Comparison of ENCODE assay signal across 8 cellular contexts in genomic region chr5:173891367-173891766, GRCh38. TPM values are rescaled to one million over a fixed set of nuclear protein-coding genes. Genes with fewer than 3 reads are reported as not detected.
A peak's percentile ranks its signal among the peaks of the same experiment; 100 is the strongest.
DNase-seq lines count a peak whose midpoint lies in the region; ATAC-seq lines count a peak whose summit lies in the region.

No MANE protein-coding gene starts in this region.

- H3K18ac ChIP-seq in trophoblast cell (ENCODE audit: low read length), result no peak overlapping the region

- no peak overlapping the region for H2AFZ ChIP-seq in trophoblast cell (ENCODE audit: insufficient read depth, low read length, poor library complexity)

- no peak overlapping the region for H3K14ac ChIP-seq in trophoblast cell (ENCODE audit: low read length)

- H3K27me3 Mint-ChIP-seq in CD8-positive, alpha-beta memory T cell, result no peaks in the 10 kb centered on the region

- no peak overlapping the region for H3K9ac ChIP-seq in trophoblast cell (ENCODE audit: low read length)

- CTCF ChIA-PET in CD8-positive, alpha-beta memory T cell (lab: Charles Lee), result interaction anchor here (2.4 to 2.7 kb wide), 2 partner anchors 81 to 276 kb away, joined by 7 to 11 read pairs; no protein-coding TSS in a partner anchor

- peak overlapping the region; percentile 65 to 100 (median 78) for H3K4me3 Mint-ChIP-seq in CD8-positive, alpha-beta memory T cell

- peaks cover 64 to 88% (median 87%) of the 10 kb centered on the region in 3 donors for H3K4me1 Mint-ChIP-seq in CD8-positive, alpha-beta memory T cell

- no CpG with 5 or more reads among the region's 2 CpGs for WGBS in trophoblast cell (ENCODE audit: extremely low coverage, insufficient coverage, insufficient read length)

- H4K91ac ChIP-seq in trophoblast cell (ENCODE audit: low read depth, low read length), result no peak overlapping the region

- H3K4me1 ChIP-seq in CD8-positive, alpha-beta memory T cell (ENCODE audit: insufficient read depth, low read length), result peaks cover 43% of the 10 kb centered on the region
- peaks cover 4 to 7% of the 10 kb centered on the region in 2 experiments for H3K4me1 ChIP-seq in trophoblast cell (ENCODE audit: control insufficient read depth in 1 of 2, insufficient read depth in 2 of 2, low read length in 2 of 2)

- POLR2A ChIA-PET in CD8-positive, alpha-beta memory T cell (lab: Charles Lee), result no interaction called here

- no peak overlapping the region for H3K4ac ChIP-seq in trophoblast cell (ENCODE audit: low read depth, low read length)

- no peak overlapping the region for H2BK5ac ChIP-seq in trophoblast cell (ENCODE audit: low read depth, low read length, poor library complexity)

- H3K79me2 ChIP-seq in trophoblast cell (ENCODE audit: control insufficient read depth, insufficient read depth, low read length, poor library complexity), result peaks cover 12% of the 10 kb centered on the region

- no peak overlapping the region for H3K23ac ChIP-seq in trophoblast cell (ENCODE audit: low read length)

- no peak overlapping the region for H2AK5ac ChIP-seq in trophoblast cell (ENCODE audit: low read length)

- peak overlapping the region in 2 of 8 donors; percentile 8 to 38 for H3K27ac Mint-ChIP-seq in CD8-positive, alpha-beta memory T cell

- H3K9me3 Mint-ChIP-seq in CD8-positive, alpha-beta memory T cell, result no peaks in the 10 kb centered on the region

- no peak overlapping the region for H2BK12ac ChIP-seq in trophoblast cell (ENCODE audit: low read length)

- no peaks in the 10 kb centered on the region for H3K36me3 ChIP-seq in CD8-positive, alpha-beta memory T cell (ENCODE audit: insufficient read depth, low read length)
- peaks cover 3 to 6% of the 10 kb centered on the region in 2 experiments for H3K36me3 ChIP-seq in trophoblast cell (ENCODE audit: control insufficient read depth in 1 of 2, insufficient read depth in 2 of 2, low read length in 2 of 2)

- no peak for ATAC-seq in GM21528 (IDR thresholded peaks at IDR 0.05; ENCODE audit: low FRiP score, unreplicated experiment)
- no peak for ATAC-seq in HG03280 (IDR thresholded peaks at IDR 0.05; ENCODE audit: unreplicated experiment)

- DNase-seq in CD8-positive, alpha-beta memory T cell, result no peak
- DNase-seq in RPMI8226 (peak; percentile 29), epithelial cell of prostate (ENCODE audit: low read depth, low spot score) (no peak), trophoblast cell (no peak), middle frontal gyrus (ENCODE audit: extremely low spot score, low spot score) (no peak), NCI-H1417 (lab: John Stamatoyannopoulos, UW) (no peak)

- peaks cover 8% of the 10 kb centered on the region for H3K79me1 ChIP-seq in trophoblast cell (ENCODE audit: low read length)

- H4K12ac ChIP-seq in trophoblast cell (ENCODE audit: low read depth, low read length), result no peak overlapping the region

- H3K9me3 ChIP-seq in CD8-positive, alpha-beta memory T cell (ENCODE audit: low read length), result no peaks in the 10 kb centered on the region
- H3K9me3 ChIP-seq in trophoblast cell (ENCODE audit: insufficient read depth, low read depth, low read length), result no peaks in the 10 kb centered on the region

- H3K27ac ChIP-seq in CD8-positive, alpha-beta memory T cell (ENCODE audit: low read depth, low read length), result peak overlapping the region; percentile 13
- H3K27ac ChIP-seq in epithelial cell of prostate (peak overlapping the region; percentile 61), trophoblast cell (ENCODE audit: low read depth, low read length) (no peak overlapping the region)

- H3K27me3 ChIP-seq in CD8-positive, alpha-beta memory T cell (ENCODE audit: insufficient read depth, low read length, poor library complexity, severe bottlenecking), result no peaks in the 10 kb centered on the region
- H3K27me3 ChIP-seq in trophoblast cell (ENCODE audit: insufficient read depth, low read length), result no peaks in the 10 kb centered on the region

- H2BK120ac ChIP-seq in trophoblast cell (ENCODE audit: insufficient read depth, low read length, poor library complexity), result no peak overlapping the region

- peak overlapping the region; percentile 27 for H3K4me3 ChIP-seq in CD8-positive, alpha-beta memory T cell (ENCODE audit: low read length)
- H3K4me3 ChIP-seq in trophoblast cell (ENCODE audit: low read depth, low read length), result no peak overlapping the region

- H4K8ac ChIP-seq in trophoblast cell (ENCODE audit: low read depth, low read length), result no peak overlapping the region

- peak overlapping the region; percentile 34 for H3K4me2 ChIP-seq in trophoblast cell (ENCODE audit: low read length)

- peaks cover 0 to 14% (median 11%) of the 10 kb centered on the region in 3 donors for H3K36me3 Mint-ChIP-seq in CD8-positive, alpha-beta memory T cell

RNA-seq across cellular contexts. Expression of gene CPEB4, which starts 3.2 kb away (rescaled TPM):
- 10 to 100 TPM; 17.2 to 18.7 TPM for total RNA-seq in CD8-positive, alpha-beta memory T cell
- 4.4 TPM for polyA plus RNA-seq in CD8-positive, alpha-beta memory T cell
- 50.4 and 53.4 TPM in 2 replicates for polyA plus RNA-seq in trophoblast cell (2013)
